18 cellular contexts compared by ENCODE assay signal in the genomic region with DNA sequence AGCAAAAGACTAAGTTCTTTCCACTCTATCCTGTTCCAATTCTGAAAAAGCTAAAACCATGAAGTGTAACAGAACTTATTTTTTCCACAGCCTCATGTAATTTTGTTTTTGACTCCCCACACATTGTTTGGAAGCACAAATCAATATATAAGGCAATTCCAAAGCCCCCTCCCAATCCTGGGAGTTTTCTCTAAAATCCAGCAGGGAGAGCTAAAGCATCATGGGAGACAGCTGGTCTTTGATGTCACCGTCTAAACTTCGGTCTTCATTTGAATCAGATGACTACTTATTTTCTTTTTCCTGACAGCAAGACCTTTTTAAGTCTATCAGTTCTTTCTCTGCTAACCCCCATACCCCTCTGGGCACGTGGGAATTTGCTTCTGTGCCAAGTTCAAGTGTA. TPM values are rescaled to one million over a fixed set of nuclear protein-coding genes. Genes with fewer than 3 reads are reported as not detected.
DNase-seq lines count a peak whose midpoint lies in the region; ATAC-seq and TF ChIP-seq lines count a peak whose summit lies in the region.
"Had no signal": no experiment of that assay in that cellular context is flagged by ENCODE, and none has a peak within 500 bp of the region (broad histone marks: within the 10 kb centered on the region; RNA-seq: fewer than 3 reads in every experiment).

No MANE protein-coding gene starts in this region.

- ATAC-seq in HG02852 (IDR thresholded peaks at IDR 0.05; ENCODE audit: unreplicated experiment), result no peak
- ATAC-seq in HG03520 (IDR thresholded peaks at IDR 0.05; ENCODE audit: unreplicated experiment), result no peak
- ATAC-seq: left lung had no signal

- DNase-seq in AG09319 (ENCODE audit: extremely low read depth, low read depth) (no peak), H7 (peak; percentile 4), dermis blood vessel endothelial cell (peak; percentile 33), myocyte (ENCODE audit: low read depth) (peak; percentile 22), DMS153 (lab: John Stamatoyannopoulos, UW) (no peak)
- DNase-seq: activated CD4-positive, alpha-beta T cell treated with anti-CD3 and anti-CD28 coated beads, Interleukin-2, amount 50 U/mL, for 1 hour; activated CD8-positive, alpha-beta memory T cell treated with anti-CD3 and anti-CD28 coated beads, Interleukin-2, amount 50 U/mL, for 48 hours; BE2C; cerebellar nuclear complex; left lung; NCI-H1105 treated with DMSO at 0.1 percent for 48 hours; NCI-H2171; NK-92 treated with Interleukin-12 subunit alpha and Interleukin-12 subunit beta, amount 100 ng/mL, for 24 hours; ovary had no signal

- no peaks in the 10 kb centered on the region for H3K27me3 ChIP-seq in H7 (ENCODE audit: control insufficient read depth, insufficient read depth, low read length)
- H3K27me3 ChIP-seq: BE2C, left lung, ovary had no signal

- no peaks in the 10 kb centered on the region for H3K36me3 ChIP-seq in H7 (replicated peaks; ENCODE audit: control insufficient read depth, insufficient read depth, low read length)
- H3K36me3 ChIP-seq: BE2C, left lung, ovary had no signal

- H3K4me3 ChIP-seq in H7 (ENCODE audit: insufficient read depth, low read depth, low read length), result no peak overlapping the region
- H3K4me3 ChIP-seq: left lung, ovary had no signal

- TF ChIP-seq CTCF in AG09319 (IDR thresholded peaks at IDR 0.05; ENCODE audit: low read depth, low read length), result peak; percentile 28

RNA-seq across cellular contexts. Expression of gene PON1, which starts 33.3 kb away (rescaled TPM):
- not detected in 2 replicates for total RNA-seq in H7 (2014; rRNA removed; shearing (Covaris generic))
- total RNA-seq in dermis blood vessel endothelial cell, result not detected in 2 replicates
- not detected in 2 replicates for total RNA-seq in myocyte
- not detected for polyA plus RNA-seq in myocyte (2012)
- total RNA-seq: frontal cortex, skeletal muscle tissue had no signal

RNA-seq across cellular contexts. Expression of gene PON3, which starts 38.6 kb away (rescaled TPM):
- total RNA-seq in H7 (2014; rRNA removed; shearing (Covaris generic)), result not detected in 2 replicates
- total RNA-seq in dermis blood vessel endothelial cell, result 0.85 and 0.93 TPM in 2 replicates
- not detected in 2 replicates for total RNA-seq in myocyte
- not detected for polyA plus RNA-seq in myocyte (2012)

Comparison
In these comparisons a context has a peak if more than half of its experiments do, and no peak if none do; other contexts are left out.
1. DNase-seq: peak in H7 (single experiment), dermis blood vessel endothelial cell (single experiment) and myocyte (single experiment); none in AG09319 (single experiment) and DMS153 (single experiment).